ENCODE assay signal across 8 cellular contexts in genomic region chr12:57280234-57281062, GRCh38. TPM values are rescaled to one million over a fixed set of nuclear protein-coding genes. Genes with fewer than 3 reads are reported as not detected.
A peak's percentile ranks its signal among the peaks of the same experiment; 100 is the strongest.
DNase-seq lines count a peak whose midpoint lies in the region; FAIRE-seq and TF ChIP-seq lines count a peak whose summit lies in the region.

No MANE protein-coding gene starts in this region.

- DNase-seq in GM12891 (ENCODE audit: insufficient read length, low spot score) (peak; percentile 54), H54 (ENCODE audit: insufficient read length, low spot score) (peak; percentile 65), uterus (peak; percentile 50 to 66), NCI-H1436 treated with DMSO at 0.1 percent for 48 hours (lab: John Stamatoyannopoulos, UW) (no peak)
- DNase-seq in activated CD4-positive, alpha-beta memory T cell treated with anti-CD3 and anti-CD28 coated beads for 36 hours, result peak; percentile 89

- H3K4me1 Mint-ChIP-seq in activated CD4-positive, alpha-beta memory T cell treated with anti-CD3 and anti-CD28 coated beads for 36 hours (ENCODE audit: low read depth), result peaks cover 15% of the 10 kb centered on the region

- H3K27ac Mint-ChIP-seq in activated CD4-positive, alpha-beta memory T cell treated with anti-CD3 and anti-CD28 coated beads for 36 hours, result peak overlapping the region; percentile 96

- TF ChIP-seq POLR2A in GM12891 (IDR thresholded peaks at IDR 0.05; ENCODE audit: low read depth, low read length) (no peak), H54 (IDR thresholded peaks at IDR 0.05; ENCODE audit: low read depth, low read length) (peak; percentile 28), uterus (IDR thresholded peaks at IDR 0.05) (no peak)

- intact Hi-C loops in activated CD4-positive, alpha-beta memory T cell treated with anti-CD3 and anti-CD28 coated beads for 36 hours (cut with micrococcal nuclease), result loop anchor here (1.0 to 2.0 kb wide), 3 partner anchors 18 to 182 kb away; partner anchors contain the start of gene R3HDM2
- intact Hi-C loops in uterus (cut with DNase I; ENCODE audit: low total_unique reads), result no loop called here

- H3K4me2 ChIP-seq in Loucy (ENCODE audit: low read depth, low read length, poor library complexity, severe bottlenecking) (peak overlapping the region; percentile 63), parathyroid adenoma (ENCODE audit: low read length) (no peak overlapping the region)

- CTCF ChIA-PET in activated CD4-positive, alpha-beta memory T cell treated with anti-CD3 and anti-CD28 coated beads for 36 hours (lab: Charles Lee), result interaction anchor here (1.0 to 1.4 kb wide), 3 partner anchors 36 to 175 kb away, joined by 3 to 5 read pairs (median 3); partner anchors contain the start of gene INHBE

- peak overlapping the region; percentile 71 for H3K4me3 Mint-ChIP-seq in activated CD4-positive, alpha-beta memory T cell treated with anti-CD3 and anti-CD28 coated beads for 36 hours

- no peaks in the 10 kb centered on the region for H3F3A ChIP-seq in Loucy (ENCODE audit: low read depth)

- peak; percentile 99 for FAIRE-seq in GM12891 (lab: Jason Lieb, UNC)
- FAIRE-seq in H54 (lab: Jason Lieb, UNC), result peak; percentile 88

- H3K9me3 ChIP-seq in Loucy (ENCODE audit: insufficient read depth, low read depth, low read length) (no peaks in the 10 kb centered on the region), endocrine pancreas (ENCODE audit: control insufficient read depth, low read length) (no peaks in the 10 kb centered on the region), parathyroid adenoma (ENCODE audit: control insufficient read depth, low read length) (no peaks in the 10 kb centered on the region), uterus (no peaks in the 10 kb centered on the region)

- H3K9ac ChIP-seq in Loucy (ENCODE audit: low read depth, low read length, poor library complexity, severe bottlenecking), result peak overlapping the region; percentile 42
- peak overlapping the region; percentile 14 for H3K9ac ChIP-seq in endocrine pancreas (ENCODE audit: control insufficient read depth, insufficient read depth, low read length)
- no peak overlapping the region for H3K9ac ChIP-seq in parathyroid adenoma

- H4K20me1 ChIP-seq in Loucy (ENCODE audit: insufficient read depth, low read length, poor library complexity, severe bottlenecking), result no peaks in the 10 kb centered on the region

- H3K27ac ChIP-seq in parathyroid adenoma (peak overlapping the region; percentile 26), uterus (peak overlapping the region; percentile 49 to 55)

- no peaks in the 10 kb centered on the region for H3K27me3 ChIP-seq in Loucy (ENCODE audit: insufficient read depth, low read length, poor library complexity, severe bottlenecking)
- no peaks in the 10 kb centered on the region for H3K27me3 ChIP-seq in endocrine pancreas (ENCODE audit: control insufficient read depth, insufficient read depth, low read length)
- no peaks in the 10 kb centered on the region for H3K27me3 ChIP-seq in parathyroid adenoma (ENCODE audit: control insufficient read depth, insufficient read depth, low read length)
- H3K27me3 ChIP-seq in uterus, result no peaks in the 10 kb centered on the region

- no peaks in the 10 kb centered on the region for H3K27me3 Mint-ChIP-seq in activated CD4-positive, alpha-beta memory T cell treated with anti-CD3 and anti-CD28 coated beads for 36 hours

- peak overlapping the region; percentile 56 for H3K4me3 ChIP-seq in Loucy (ENCODE audit: low read length, poor library complexity, severe bottlenecking)
- no peak overlapping the region for H3K4me3 ChIP-seq in endocrine pancreas (ENCODE audit: control insufficient read depth, insufficient read depth, low read length)
- H3K4me3 ChIP-seq in parathyroid adenoma (ENCODE audit: low read depth, low read length), result no peak overlapping the region
- no peak overlapping the region for H3K4me3 ChIP-seq in uterus

- H3K9me2 ChIP-seq in Loucy (replicated peaks; ENCODE audit: low read depth, low read length), result no peaks in the 10 kb centered on the region

- POLR2A ChIA-PET in activated CD4-positive, alpha-beta memory T cell treated with anti-CD3 and anti-CD28 coated beads for 36 hours (lab: Charles Lee), result interaction anchor here (0.6 kb wide), 1 partner anchor 103 kb away, joined by 3 read pairs; no protein-coding TSS in a partner anchor

- H3K9me3 Mint-ChIP-seq in activated CD4-positive, alpha-beta memory T cell treated with anti-CD3 and anti-CD28 coated beads for 36 hours, result no peaks in the 10 kb centered on the region

- H3K4me1 ChIP-seq in Loucy (ENCODE audit: insufficient read depth, low read length, poor library complexity, severe bottlenecking), result peaks cover 13% of the 10 kb centered on the region
- peaks cover 9% of the 10 kb centered on the region for H3K4me1 ChIP-seq in endocrine pancreas (ENCODE audit: control insufficient read depth, insufficient read depth, low read length)
- H3K4me1 ChIP-seq in parathyroid adenoma, result no peaks in the 10 kb centered on the region
- H3K4me1 ChIP-seq in uterus, result no peaks in the 10 kb centered on the region

- peaks cover 30% of the 10 kb centered on the region for H3K36me3 Mint-ChIP-seq in activated CD4-positive, alpha-beta memory T cell treated with anti-CD3 and anti-CD28 coated beads for 36 hours

- H3K36me3 ChIP-seq in Loucy (ENCODE audit: insufficient read depth, low read length) (peaks cover 3% of the 10 kb centered on the region; the same call in 1 of the 2 replicates), endocrine pancreas (ENCODE audit: control insufficient read depth, insufficient read depth, low read length) (peaks cover 2% of the 10 kb centered on the region), parathyroid adenoma (ENCODE audit: control insufficient read depth, insufficient read depth, low read length) (no peaks in the 10 kb centered on the region), uterus (no peaks in the 10 kb centered on the region)

- H2AFZ ChIP-seq in Loucy (ENCODE audit: low read length) (peak overlapping the region; percentile 64), parathyroid adenoma (no peak overlapping the region)

- no peaks in the 10 kb centered on the region for H3K79me2 ChIP-seq in Loucy (ENCODE audit: insufficient read depth, low read length)
- no peaks in the 10 kb centered on the region for H3K79me2 ChIP-seq in parathyroid adenoma

- TF ChIP-seq CTCF in Loucy (conservative IDR thresholded peaks at IDR 0.05; ENCODE audit: low read length) (no peak), parathyroid adenoma (IDR thresholded peaks at IDR 0.05) (no peak), uterus (IDR thresholded peaks at IDR 0.05) (no peak)

TF ChIP-seq in GM12891, 5 proteins besides CTCF, POLR2A, EP300 and RAD21:
- TF ChIP-seq TAF1 (IDR thresholded peaks at IDR 0.05; ENCODE audit: low read depth, low read length) (0 out of 2 replicates have a peak, but pooled peaks have one; percentile 42), POLR2AphosphoS5 (IDR thresholded peaks at IDR 0.05; ENCODE audit: low read depth, low read length) (peak; percentile 33; the same call in 1 of the 2 replicates), POU2F2 (IDR thresholded peaks at IDR 0.05; ENCODE audit: low read depth, low read length) (peak; percentile 54), PAX5 (IDR thresholded peaks at IDR 0.05; ENCODE audit: insufficient read depth, low read length, severe bottlenecking) (no peak), SPI1 (IDR thresholded peaks at IDR 0.05; ENCODE audit: low read depth, low read length) (no peak)

RNA-seq across cellular contexts. Expression of gene STAC3, which starts 29.5 kb away (rescaled TPM):
- polyA plus RNA-seq in GM12891 (2012; ENCODE audit: low read depth, missing spikeins), result 4.6 TPM
- total RNA-seq in activated CD4-positive, alpha-beta memory T cell treated with anti-CD3 and anti-CD28 coated beads for 36 hours, result 1 to 10 TPM; 1.9 to 2.0 TPM
- 1 to 10 TPM in 2 of 4 donors, not detected in 2; 1.0 to 2.8 TPM for total RNA-seq in uterus

RNA-seq across cellular contexts. Expression of gene SHMT2, which starts 50.9 kb away (rescaled TPM):
- polyA plus RNA-seq in GM12891 (2012; ENCODE audit: low read depth, missing spikeins), result 152 TPM
- 100 to 1,000 TPM; 401 to 404 TPM for total RNA-seq in activated CD4-positive, alpha-beta memory T cell treated with anti-CD3 and anti-CD28 coated beads for 36 hours
- total RNA-seq in uterus, result 100 to 1,000 TPM in 1 of 4 donors, 10 to 100 TPM in 3; 12.4 to 128 (median 35.3) TPM
